In genomic region chr12:22282283-22282682, GRCh38 we compare ENCODE assay signal across 13 cellular contexts. TPM values are rescaled to one million over a fixed set of nuclear protein-coding genes. Genes with fewer than 3 reads are reported as not detected.
DNase-seq lines count a peak whose midpoint lies in the region; ATAC-seq and TF ChIP-seq lines count a peak whose summit lies in the region.
"Had no signal": no experiment of that assay in that cellular context is flagged by ENCODE, and none has a peak within 500 bp of the region (broad histone marks: within the 10 kb centered on the region; RNA-seq: fewer than 3 reads in every experiment).

No MANE protein-coding gene starts in this region.

- H3K9me3 ChIP-seq in psoas muscle, result no peaks in the 10 kb centered on the region
- H3K9me3 ChIP-seq: ovary had no signal

- WGBS in psoas muscle, 3 donors, result 48 to 64% (median 50%) methylated on average over 6 of the region's 6 CpGs

- H3K27ac ChIP-seq in psoas muscle, result peak overlapping the region; percentile 38
- H3K27ac ChIP-seq: BLaER1 treated with 17β-estradiol and CSF1 and Interleukin-3, amounts not matched to agents 10 nM and 100 nM had no signal

- H3K4me1 Mint-ChIP-seq in glutamatergic neuron (ENCODE audit: low read depth, unreplicated experiment), result no peaks in the 10 kb centered on the region

- H3K36me3 ChIP-seq in psoas muscle (ENCODE audit: insufficient read depth in 1 of 2, low read depth in 1 of 2), result no peaks in the 10 kb centered on the region
- H3K36me3 ChIP-seq: BLaER1 treated with 17β-estradiol and CSF1 and Interleukin-3, amounts not matched to agents 10 nM and 100 nM; ovary had no signal

- H3K27me3 Mint-ChIP-seq in glutamatergic neuron (ENCODE audit: unreplicated experiment), result peaks cover 3% of the 10 kb centered on the region

- no peak overlapping the region for H3K4me3 Mint-ChIP-seq in glutamatergic neuron (ENCODE audit: unreplicated experiment)
- H3K4me3 Mint-ChIP-seq: activated T-helper 1 cell treated with anti-CD3 and anti-CD28 coated beads, Interleukin-12 subunit alpha, Interleukin-12 subunit beta, Interleukin-2, Interleukin-4 antibody, amounts not matched to agents 30 ng/mL and 10 ng/mL and 1 ng/mL, durations not matched to agents 14 hours and 24 hours and 36 hours had no signal

- TF ChIP-seq CTCF in AG10803 (conservative IDR thresholded peaks at IDR 0.05; ENCODE audit: low read length) (no peak), WI38 (IDR thresholded peaks at IDR 0.05; ENCODE audit: low read depth, low read length) (no peak), fibroblast of villous mesenchyme (IDR thresholded peaks at IDR 0.05; ENCODE audit: insufficient read depth, low read depth, low read length) (no peak), psoas muscle (IDR thresholded peaks at IDR 0.05) (no peak), glutamatergic neuron (IDR thresholded peaks at IDR 0.05; ENCODE audit: partially characterized antibody, unreplicated experiment) (no peak)

- no peak overlapping the region for H3K27ac Mint-ChIP-seq in glutamatergic neuron (ENCODE audit: unreplicated experiment)
- H3K27ac Mint-ChIP-seq: activated T-helper 1 cell treated with anti-CD3 and anti-CD28 coated beads, Interleukin-12 subunit alpha, Interleukin-12 subunit beta, Interleukin-2, Interleukin-4 antibody, amounts not matched to agents 30 ng/mL and 10 ng/mL and 1 ng/mL, durations not matched to agents 14 hours and 24 hours and 36 hours had no signal

- H3K36me3 Mint-ChIP-seq in glutamatergic neuron (ENCODE audit: unreplicated experiment), result no peaks in the 10 kb centered on the region

- H3K9me3 Mint-ChIP-seq in glutamatergic neuron (ENCODE audit: unreplicated experiment), result no peaks in the 10 kb centered on the region
- H3K9me3 Mint-ChIP-seq: activated T-helper 1 cell treated with anti-CD3 and anti-CD28 coated beads, Interleukin-12 subunit alpha, Interleukin-12 subunit beta, Interleukin-2, Interleukin-4 antibody, amounts not matched to agents 30 ng/mL and 10 ng/mL and 1 ng/mL, durations not matched to agents 14 hours and 24 hours and 36 hours had no signal

- H3K4me3 ChIP-seq in AG10803 (ENCODE audit: low read length) (peak overlapping the region; percentile 34), WI38 (ENCODE audit: low read depth, low read length) (peak overlapping the region; percentile 43), fibroblast of villous mesenchyme (ENCODE audit: low read depth, low read length) (no peak overlapping the region), psoas muscle (no peak overlapping the region)
- H3K4me3 ChIP-seq: BLaER1 treated with 17β-estradiol and CSF1 and Interleukin-3, amounts not matched to agents 10 nM and 100 nM; ovary had no signal

- no peaks in the 10 kb centered on the region for H3K27me3 ChIP-seq in psoas muscle (ENCODE audit: insufficient read depth in 3 of 3, low read length in 2 of 3)
- H3K27me3 ChIP-seq: BLaER1 treated with 17β-estradiol and CSF1 and Interleukin-3, amounts not matched to agents 10 nM and 100 nM; ovary had no signal

- peak in 2 of 4 donors; percentile 34 to 67 for ATAC-seq in psoas muscle

- DNase-seq in AG10803 (ENCODE audit: low read depth), result peak; percentile 84
- DNase-seq in fibroblast of villous mesenchyme (ENCODE audit: low read depth), result peak; percentile 69
- DNase-seq in psoas muscle, result no peak
- no peak for DNase-seq in glutamatergic neuron
- no peak for DNase-seq in activated T-cell treated with anti-CD3 and anti-CD28 coated beads for 4 hours
- no peak for DNase-seq in NCI-H2107 treated with DMSO at 0.1 percent for 48 hours (lab: John Stamatoyannopoulos, UW; ENCODE audit: unreplicated experiment)
- DNase-seq in NOMO-1 treated with DMSO at 0.1 percent for 48 hours (lab: John Stamatoyannopoulos, UW; ENCODE audit: unreplicated experiment), result no peak
- DNase-seq: GOT3, NCI-H2171 had no signal

- intact Hi-C loops in psoas muscle (cut with DNase I), result no loop called here

- H3K4me1 ChIP-seq in psoas muscle, result no peaks in the 10 kb centered on the region

RNA-seq across cellular contexts. Expression of gene ST8SIA1, which starts 52.2 kb away (rescaled TPM):
- 0.43 and 1.3 TPM in 2 replicates for total RNA-seq in fibroblast of villous mesenchyme
- 1 to 10 TPM in 1 of 4 donors, under 1 TPM in 3; 0.19 to 1.3 (median 0.67) TPM for total RNA-seq in psoas muscle
- polyA plus RNA-seq in psoas muscle, result under 1 TPM; 0.06 to 0.42 (median 0.35) TPM
- 22.0 TPM for total RNA-seq in glutamatergic neuron (ENCODE audit: unreplicated experiment)

Comparison
In these comparisons a context has a peak if more than half of its experiments do, and no peak if none do; other contexts are left out.
1. DNase-seq: peak in AG10803 (single experiment) and fibroblast of villous mesenchyme (single experiment); none in psoas muscle (0 of 2), glutamatergic neuron (single experiment), activated T-cell treated with anti-CD3 and anti-CD28 coated beads for 4 hours (single experiment), NCI-H2107 treated with DMSO at 0.1 percent for 48 hours (single experiment) and NOMO-1 treated with DMSO at 0.1 percent for 48 hours (single experiment).
2. H3K4me3 ChIP-seq: peak in AG10803 (single experiment) and WI38 (single experiment); none in fibroblast of villous mesenchyme (single experiment) and psoas muscle (single experiment).